ENCODE assay signal across 8 cellular contexts in genomic region chr3:142931222-142931621, GRCh38. TPM values are rescaled to one million over a fixed set of nuclear protein-coding genes. Genes with fewer than 3 reads are reported as not detected.
DNase-seq lines count a peak whose midpoint lies in the region; ATAC-seq, FAIRE-seq and TF ChIP-seq lines count a peak whose summit lies in the region.

No MANE protein-coding gene starts in this region.

- 0 out of 5 replicates have a peak, but pooled peaks of 1 of the 2 experiments have one; percentile 43 for TF ChIP-seq RAD21 in A549 (conservative IDR thresholded peaks at IDR 0.05 in 1 of 2, IDR thresholded peaks at IDR 0.05 in 1 of 2)

- no peak overlapping the region for H3K27ac ChIP-seq in A549

- FAIRE-seq in A549 (lab: Jason Lieb, UNC) (no peak), H54 (lab: Jason Lieb, UNC) (no peak)

- no peaks in the 10 kb centered on the region; the same call in 2 of the 3 replicates for H3K4me1 ChIP-seq in A549

- CTCF ChIA-PET in A549 (lab: Yijun Ruan, JAX), result interaction anchor here (0.5 to 5.2 kb wide), 21 partner anchors 10 to 1497 kb away, joined by 3 to 29 read pairs (median 5); no protein-coding TSS in a partner anchor

- TF ChIP-seq POLR2A in A549 (IDR thresholded peaks at IDR 0.05; ENCODE audit: low read length) (no peak), H54 (IDR thresholded peaks at IDR 0.05; ENCODE audit: low read depth, low read length) (no peak)

- DNase-seq in A549 (ENCODE audit: low read depth in 1 of 2, low spot score in 1 of 2) (peak; percentile 58 to 62), H54 (ENCODE audit: insufficient read length, low spot score) (no peak), DMS79 treated with DMSO at 0.1 percent for 48 hours (lab: John Stamatoyannopoulos, UW) (no peak), NCI-H1417 (lab: John Stamatoyannopoulos, UW) (no peak), cardiac septum (ENCODE audit: low spot score) (no peak)
- DNase-seq in activated naive CD8-positive, alpha-beta T cell treated with anti-CD3 and anti-CD28 coated beads for 36 hours, result peak; percentile 36

- H3K4me3 ChIP-seq in A549, result no peak overlapping the region

- no peaks in the 10 kb centered on the region for H3K9me3 Mint-ChIP-seq in activated naive CD8-positive, alpha-beta T cell treated with anti-CD3 and anti-CD28 coated beads for 36 hours

- peaks cover 14% of the 10 kb centered on the region for H3K27me3 Mint-ChIP-seq in activated naive CD8-positive, alpha-beta T cell treated with anti-CD3 and anti-CD28 coated beads for 36 hours

- intact Hi-C loops in cardiac septum (cut with DNase I), result loop anchor here (5.0 kb wide), 2 partner anchors 51 to 104 kb away; no protein-coding TSS in a partner anchor

- H3K4me1 Mint-ChIP-seq in activated naive CD8-positive, alpha-beta T cell treated with anti-CD3 and anti-CD28 coated beads for 36 hours, result no peaks in the 10 kb centered on the region

- no peaks in the 10 kb centered on the region for H3K36me3 Mint-ChIP-seq in activated naive CD8-positive, alpha-beta T cell treated with anti-CD3 and anti-CD28 coated beads for 36 hours

- no peaks in the 10 kb centered on the region for H3K9me3 ChIP-seq in A549

- 74% methylated on average over 6 of the region's 6 CpGs for WGBS in A549 (ENCODE audit: missing lambda C conversion rate)

- H3K4me3 Mint-ChIP-seq in activated naive CD8-positive, alpha-beta T cell treated with anti-CD3 and anti-CD28 coated beads for 36 hours, result no peak overlapping the region

- no peak for TF ChIP-seq CTCF in A549 (IDR thresholded peaks at IDR 0.05)

- POLR2A ChIA-PET in A549 (lab: Yijun Ruan, JAX), result no interaction called here

- peak; percentile 84 to 93 for ATAC-seq in A549
- ATAC-seq in GM18873 (IDR thresholded peaks at IDR 0.05; ENCODE audit: low FRiP score, unreplicated experiment), result peak; percentile 87
- peak; percentile 92 for ATAC-seq in HG03354 (IDR thresholded peaks at IDR 0.05; ENCODE audit: poor library complexity, severe bottlenecking, unreplicated experiment)

- no peak overlapping the region for H3K4me2 ChIP-seq in A549

- no peak for TF ChIP-seq EP300 in A549 (IDR thresholded peaks at IDR 0.05)

- no peak overlapping the region for H3K27ac Mint-ChIP-seq in activated naive CD8-positive, alpha-beta T cell treated with anti-CD3 and anti-CD28 coated beads for 36 hours

TF ChIP-seq in A549, 52 proteins besides CTCF, POLR2A, EP300 and RAD21:
- no peak for TF ChIP-seq REST (IDR thresholded peaks at IDR 0.05)
- no peak for TF ChIP-seq NFE2L2 (conservative IDR thresholded peaks at IDR 0.05; ENCODE audit: low read length)
- TF ChIP-seq FOSL2 (IDR thresholded peaks at IDR 0.05), result no peak
- no peak for TF ChIP-seq FOSL2 (CRISPR knock-in tag; IDR thresholded peaks at IDR 0.05)
- TF ChIP-seq GATA3 (IDR thresholded peaks at IDR 0.05; ENCODE audit: borderline replicate concordance), result no peak
- no peak for TF ChIP-seq RNF2 (IDR thresholded peaks at IDR 0.05; ENCODE audit: borderline replicate concordance, low read depth)
- TF ChIP-seq HOXB13 (CRISPR knock-in tag; IDR thresholded peaks at IDR 0.05; ENCODE audit: low read depth), result no peak
- no peak for TF ChIP-seq KDM5A (IDR thresholded peaks at IDR 0.05)
- no peak for TF ChIP-seq EHF (CRISPR knock-in tag; IDR thresholded peaks at IDR 0.05)

RNA-seq across cellular contexts. Expression of gene PAQR9, which starts 32.3 kb away (rescaled TPM):
- polyA plus RNA-seq in A549 (2011; rRNA removed), result 3.0 TPM in 2 replicates
- 5.5 and 7.1 TPM in 2 replicates for polyA plus RNA-seq in A549 (2012; cell fraction: cytosol; rRNA removed)
- polyA plus RNA-seq in A549 (2012; cell fraction: nucleus; rRNA removed), result 5.0 and 9.9 TPM in 2 replicates
- 2.8 to 3.1 TPM (median 3.0 TPM) in 3 replicates for polyA plus RNA-seq in A549 (2017; fragmentation: RNase III; extraction: RNeasy Plus Mini Kit Qiagen cat#74134 plus additional on column Dnase treatment)
- 2.7 TPM in 2 replicates for polyA minus RNA-seq in A549 (2011; rRNA and poly(A)+ RNA removed)
- not detected for total RNA-seq in activated naive CD8-positive, alpha-beta T cell treated with anti-CD3 and anti-CD28 coated beads for 36 hours
- 10.7 TPM for total RNA-seq in cardiac septum

RNA-seq across cellular contexts. Expression of gene PCOLCE2, which starts 42.3 kb away (rescaled TPM):
- polyA plus RNA-seq in A549 (2011; rRNA removed), result 36.3 and 43.9 TPM in 2 replicates
- polyA plus RNA-seq in A549 (2012; cell fraction: cytosol; rRNA removed), result 19.7 and 22.4 TPM in 2 replicates
- polyA plus RNA-seq in A549 (2012; cell fraction: nucleus; rRNA removed), result 19.4 and 26.5 TPM in 2 replicates
- 38.5 to 41.6 TPM (median 41.0 TPM) in 3 replicates for polyA plus RNA-seq in A549 (2017; fragmentation: RNase III; extraction: RNeasy Plus Mini Kit Qiagen cat#74134 plus additional on column Dnase treatment)
- polyA minus RNA-seq in A549 (2011; rRNA and poly(A)+ RNA removed), result 25.7 and 29.3 TPM in 2 replicates
- 1 to 10 TPM; 1.3 to 2.0 TPM for total RNA-seq in activated naive CD8-positive, alpha-beta T cell treated with anti-CD3 and anti-CD28 coated beads for 36 hours
- 42.2 TPM for total RNA-seq in cardiac septum

Comparison
In these comparisons a context has a peak if more than half of its experiments do, and no peak if none do; other contexts are left out.
1. DNase-seq: peak in A549 (2 of 2) and activated naive CD8-positive, alpha-beta T cell treated with anti-CD3 and anti-CD28 coated beads for 36 hours (single experiment); none in H54 (single experiment), DMS79 treated with DMSO at 0.1 percent for 48 hours (single experiment), NCI-H1417 (0 of 3) and cardiac septum (single experiment).
2. RNA of gene PAQR9, which starts 32.3 kb away (total RNA-seq): 10.7 TPM in cardiac septum (single experiment); not detected in activated naive CD8-positive, alpha-beta T cell treated with anti-CD3 and anti-CD28 coated beads for 36 hours; every median in the first group is over 10 times any median in the second.
3. RNA of gene PCOLCE2, which starts 42.3 kb away (total RNA-seq): 42.2 TPM in cardiac septum (single experiment); 1.3 to 2.0 TPM in activated naive CD8-positive, alpha-beta T cell treated with anti-CD3 and anti-CD28 coated beads for 36 hours; every median in the first group is over 10 times any median in the second.
4. Peak in every context shown above with its lines, with median percentiles within 50 percentile points of each other: ATAC-seq.